ENCODE assay signal across 19 cellular contexts in the genomic region with DNA sequence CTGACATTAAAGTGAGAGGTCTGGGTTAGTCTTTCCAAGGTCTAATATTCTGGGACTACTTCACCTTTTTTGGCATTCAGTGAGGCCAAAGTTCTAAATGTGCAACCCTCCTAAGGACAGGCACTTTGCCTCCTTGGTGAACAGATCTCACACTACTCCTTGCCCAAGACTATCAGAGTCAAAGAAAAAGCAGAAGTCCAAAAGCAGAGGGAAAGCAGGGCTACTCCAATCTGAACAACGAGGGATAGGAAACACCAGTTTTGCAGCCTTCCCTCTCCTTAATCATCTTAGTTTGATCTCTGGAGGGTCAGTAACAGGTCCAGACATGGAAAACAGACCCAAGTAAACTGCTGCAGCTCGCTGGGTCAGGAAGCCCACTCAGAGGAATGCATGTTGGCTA. TPM values are rescaled to one million over a fixed set of nuclear protein-coding genes. Genes with fewer than 3 reads are reported as not detected.
DNase-seq lines count a peak whose midpoint lies in the region; ATAC-seq, FAIRE-seq and TF ChIP-seq lines count a peak whose summit lies in the region.
"Had no signal": no experiment of that assay in that cellular context is flagged by ENCODE, and none has a peak within 500 bp of the region (broad histone marks: within the 10 kb centered on the region; RNA-seq: fewer than 3 reads in every experiment).

No MANE protein-coding gene starts in this region.

- no peak overlapping the region for H2AFZ ChIP-seq in keratinocyte (ENCODE audit: control insufficient read depth, low read length)

- H3K4me2 ChIP-seq in keratinocyte (ENCODE audit: control insufficient read depth, extremely low read depth, insufficient read depth, low read depth, low read length) = peak overlapping the region; percentile 9

- dilution Hi-C loops in keratinocyte (cut with MboI; ENCODE audit: extremely low pct_ligation_motif_present, low sequenced_read_pairs) = no loop called here

- 64 to 83% methylated on average over 2 of the region's 2 CpGs for WGBS in transverse colon (ENCODE audit: low coverage in 1 of 2), 2 donors

- H3K9me1 ChIP-seq in keratinocyte (ENCODE audit: control insufficient read depth, extremely low read depth, insufficient read depth, low read length) = peaks cover 7% of the 10 kb centered on the region

- H3K4me3 ChIP-seq in WERI-Rb-1 (ENCODE audit: low read depth, low read length) (no peak overlapping the region), keratinocyte (ENCODE audit: control insufficient read depth in 2 of 3, extremely low read depth in 1 of 3, insufficient read depth in 2 of 3, low read depth in 1 of 3, low read length in 3 of 3) (peak overlapping the region in 1 of 3 experiments; percentile 3), transverse colon (no peak overlapping the region)
- H3K4me3 ChIP-seq: HAP-1 had no signal

- no peak overlapping the region for H3K9ac ChIP-seq in keratinocyte (ENCODE audit: control insufficient read depth, extremely low read depth, insufficient read depth, low read length)

- H3K9me3 ChIP-seq in WERI-Rb-1 (ENCODE audit: severe bottlenecking) (no peaks in the 10 kb centered on the region), keratinocyte (ENCODE audit: control insufficient read depth, low read depth, low read length) (no peaks in the 10 kb centered on the region), transverse colon (no peaks in the 10 kb centered on the region)
- H3K9me3 ChIP-seq: HAP-1, neutrophil had no signal

- no peaks in the 10 kb centered on the region for H3K27me3 ChIP-seq in WERI-Rb-1 (ENCODE audit: insufficient read depth, low read depth, severe bottlenecking)
- H3K27me3 ChIP-seq in keratinocyte (ENCODE audit: control insufficient read depth, extremely low read depth, insufficient read depth, low read length) = no peaks in the 10 kb centered on the region
- H3K27me3 ChIP-seq in transverse colon = no peaks in the 10 kb centered on the region
- H3K27me3 ChIP-seq: neutrophil had no signal

- intact Hi-C loops in transverse colon (cut with DNase I; ENCODE audit: low total_unique reads) = no loop called here

- H4K20me1 ChIP-seq in keratinocyte (ENCODE audit: control insufficient read depth, extremely low read depth, insufficient read depth, low read length) = no peaks in the 10 kb centered on the region

- no peak for TF ChIP-seq CTCF in WERI-Rb-1 (IDR thresholded peaks at IDR 0.05; ENCODE audit: low read depth, low read length)
- no peak for TF ChIP-seq CTCF in keratinocyte (optimal IDR thresholded peaks at IDR 0.05 in 1 of 3, IDR thresholded peaks at IDR 0.05 in 1 of 3, conservative IDR thresholded peaks at IDR 0.05 in 1 of 3; ENCODE audit: extremely low read depth in 1 of 3, insufficient read depth in 2 of 3, low read length in 3 of 3)
- no peak for TF ChIP-seq CTCF in transverse colon (IDR thresholded peaks at IDR 0.05)

- peaks cover 65% of the 10 kb centered on the region for H3K79me2 ChIP-seq in keratinocyte (ENCODE audit: control insufficient read depth, insufficient read depth, low read length)

- H3K27ac ChIP-seq in WERI-Rb-1 = peak overlapping the region; percentile 98
- peak overlapping the region; percentile 1 for H3K27ac ChIP-seq in keratinocyte (ENCODE audit: control insufficient read depth, insufficient read depth, low read length)
- peak overlapping the region; percentile 60 to 83 (median 74) for H3K27ac ChIP-seq in transverse colon
- H3K27ac ChIP-seq: C4-2B, HL-60, neutrophil had no signal

- H3K4me1 ChIP-seq in keratinocyte (ENCODE audit: control insufficient read depth, extremely low read depth, insufficient read depth, low read length) (peaks cover 74% of the 10 kb centered on the region), transverse colon (peaks cover 39 to 77% (median 59%) of the 10 kb centered on the region in 4 donors)

- ATAC-seq in HG03097 (IDR thresholded peaks at IDR 0.05; ENCODE audit: low FRiP score, unreplicated experiment) (no peak), SK-N-SH treated with all-trans-retinoic acid at 6 μM for 48 hours (no peak)
- ATAC-seq: esophagus mucosa had no signal

- in situ Hi-C loops in transverse colon (cut with MboI; ENCODE audit: low pct_ligation_motif_present in 1 of 4, low pct_unique_long_range_greater_than_20kb in 1 of 4, low sequenced_read_pairs in 3 of 4) = no loop called here

- FAIRE-seq in keratinocyte (lab: Jason Lieb, UNC) = no peak

- no peak for TF ChIP-seq POLR2A in transverse colon (IDR thresholded peaks at IDR 0.05)

- DNase-seq in NOMO-1 treated with dmso at 0.1 percent for 144 hours (lab: John Stamatoyannopoulos, UW; ENCODE audit: unreplicated experiment) = peak; percentile 21
- no peak for DNase-seq in WERI-Rb-1
- DNase-seq in keratinocyte (ENCODE audit: low read depth, low spot score) = no peak
- DNase-seq in transverse colon = no peak
- no peak for DNase-seq in amniotic stem cell (lab: John Stamatoyannopoulos, UW)
- DNase-seq: activated CD4-positive, alpha-beta T cell treated with anti-CD3 and anti-CD28 coated beads, Interleukin-2, amount 10 ng/mL, durations not matched to agents 7 days and 5 days; activated naive CD8-positive, alpha-beta T cell treated with anti-CD3 and anti-CD28 coated beads for 36 hours; activated T-cell treated with anti-CD3 and anti-CD28 coated beads, Interleukin-2, amount 50 U/mL, for 1 hour; DMS79 treated with DMSO at 0.1 percent for 48 hours; hypothalamus; Karpas-422; NCI-H1694 treated with DMSO at 0.1 percent for 48 hours had no signal

- H3K36me3 ChIP-seq in WERI-Rb-1 (peaks cover 24% of the 10 kb centered on the region), keratinocyte (ENCODE audit: control insufficient read depth in 2 of 2, extremely low read depth in 1 of 2, insufficient read depth in 2 of 2, low read length in 2 of 2) (peaks cover 0 to 5% of the 10 kb centered on the region in 2 experiments), transverse colon (no peaks in the 10 kb centered on the region)
- H3K36me3 ChIP-seq: HAP-1, neutrophil had no signal

- TF ChIP-seq EP300 in transverse colon (IDR thresholded peaks at IDR 0.05; ENCODE audit: low read depth) = no peak

TF ChIP-seq in SK-N-SH treated with all-trans-retinoic acid at 6 μM for 48 hours, 23 proteins besides CTCF, POLR2A, EP300 and RAD21:
- TF ChIP-seq PPARA (CRISPR knock-in tag; IDR thresholded peaks at IDR 0.05; ENCODE audit: borderline replicate concordance) = no peak
- no peak for TF ChIP-seq ZFP30 (CRISPR knock-in tag; IDR thresholded peaks at IDR 0.05)
- TF ChIP-seq OSR1 (CRISPR knock-in tag; IDR thresholded peaks at IDR 0.05) = no peak
- TF ChIP-seq ISL1 (CRISPR knock-in tag; IDR thresholded peaks at IDR 0.05) = no peak
- no peak for TF ChIP-seq ESRRG (CRISPR knock-in tag; IDR thresholded peaks at IDR 0.05)

RNA-seq across cellular contexts. Expression of gene DCUN1D3, which starts 30.0 kb away (rescaled TPM):
- polyA plus RNA-seq in keratinocyte = 8.0 to 10.0 TPM (median 9.4 TPM) in 3 replicates
- polyA plus RNA-seq in keratinocyte (2011; ENCODE audit: low read depth) = 14.8 TPM
- polyA plus RNA-seq in keratinocyte (2011; cell fraction: cytosol; rRNA removed) = 7.1 and 9.8 TPM in 2 replicates
- polyA plus RNA-seq in keratinocyte (2011; cell fraction: nucleus; rRNA removed) = 12.2 and 15.4 TPM in 2 replicates
- 11.5 and 28.0 TPM in 2 replicates for polyA plus RNA-seq in keratinocyte (2012; ENCODE audit: low replicate concordance)
- polyA minus RNA-seq in keratinocyte = 18.5 to 29.4 TPM (median 27.1 TPM) in 3 replicates
- 14.8 TPM for polyA minus RNA-seq in keratinocyte (2011; cell fraction: cytosol; rRNA and poly(A)+ RNA removed)
- polyA minus RNA-seq in keratinocyte (2011; cell fraction: nucleus; rRNA and poly(A)+ RNA removed) = 13.1 and 21.9 TPM in 2 replicates
- 10 to 100 TPM in 2 of 4 donors, 1 to 10 TPM in 2; 5.6 to 47.6 (median 10.5) TPM for total RNA-seq in transverse colon

RNA-seq across cellular contexts. Expression of gene LYRM1, which starts 30.4 kb away (rescaled TPM):
- polyA plus RNA-seq in keratinocyte = 13.1 to 27.1 TPM (median 21.7 TPM) in 3 replicates
- 13.0 TPM for polyA plus RNA-seq in keratinocyte (2011; ENCODE audit: low read depth)
- 19.7 and 28.4 TPM in 2 replicates for polyA plus RNA-seq in keratinocyte (2011; cell fraction: cytosol; rRNA removed)
- polyA plus RNA-seq in keratinocyte (2011; cell fraction: nucleus; rRNA removed) = 6.4 and 10.7 TPM in 2 replicates
- polyA plus RNA-seq in keratinocyte (2012; ENCODE audit: low replicate concordance) = 22.6 and 25.4 TPM in 2 replicates
- 2.3 to 12.0 TPM (median 5.1 TPM) in 3 replicates for polyA minus RNA-seq in keratinocyte
- 16.9 TPM for polyA minus RNA-seq in keratinocyte (2011; cell fraction: cytosol; rRNA and poly(A)+ RNA removed)
- 0.85 and 1.8 TPM in 2 replicates for polyA minus RNA-seq in keratinocyte (2011; cell fraction: nucleus; rRNA and poly(A)+ RNA removed)
- total RNA-seq in transverse colon = 10 to 100 TPM in 3 of 4 donors, 1 to 10 TPM in 1; 7.9 to 74.6 (median 27.5) TPM

Comparison
In these comparisons a context has a peak if more than half of its experiments do, and no peak if none do; other contexts are left out.
1. H3K27ac ChIP-seq: peak in every context shown above with its lines; median percentile 98 in WERI-Rb-1; 74 in transverse colon; 1 in keratinocyte.